ENCODE assay signal across 1 cellular context in the genomic region with DNA sequence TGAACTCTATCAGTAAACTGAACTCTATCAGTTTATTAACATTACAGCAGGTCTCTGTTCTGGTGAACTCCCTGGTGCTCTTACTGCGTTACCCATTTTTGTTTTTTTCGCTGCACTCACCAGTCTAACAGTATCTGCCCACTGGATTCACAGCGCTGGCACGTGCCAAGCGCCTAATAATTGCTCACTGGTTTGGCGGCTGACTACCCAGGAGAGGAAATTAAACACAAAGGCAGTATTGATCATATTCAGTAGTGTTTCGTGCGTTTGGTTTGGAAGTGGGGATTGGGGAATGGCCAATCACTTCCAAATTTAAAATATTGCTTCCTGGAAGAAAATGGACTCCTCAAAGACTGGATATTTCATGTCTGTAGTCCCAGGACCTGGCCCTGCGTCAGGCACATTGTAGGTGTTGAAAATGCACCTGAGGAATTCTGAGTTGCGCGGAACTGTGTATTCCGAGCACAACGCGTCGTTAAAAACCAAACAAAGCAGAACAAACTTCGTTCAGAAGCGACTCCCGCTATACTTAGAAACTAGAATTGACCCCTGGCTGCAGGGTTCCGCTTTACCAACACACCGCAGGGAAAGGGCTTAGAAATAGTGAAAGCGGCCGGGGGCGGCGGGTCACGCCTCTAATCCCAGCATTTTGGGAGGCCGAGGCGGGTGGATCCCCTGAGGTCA.
TF ChIP-seq lines count a peak whose summit lies in the region.

No MANE protein-coding gene starts in this region.

TF ChIP-seq in HepG2, 621 proteins besides CTCF, POLR2A, EP300 and RAD21 (continued from another document and continues in another):
- TF ChIP-seq, protein P1, sequence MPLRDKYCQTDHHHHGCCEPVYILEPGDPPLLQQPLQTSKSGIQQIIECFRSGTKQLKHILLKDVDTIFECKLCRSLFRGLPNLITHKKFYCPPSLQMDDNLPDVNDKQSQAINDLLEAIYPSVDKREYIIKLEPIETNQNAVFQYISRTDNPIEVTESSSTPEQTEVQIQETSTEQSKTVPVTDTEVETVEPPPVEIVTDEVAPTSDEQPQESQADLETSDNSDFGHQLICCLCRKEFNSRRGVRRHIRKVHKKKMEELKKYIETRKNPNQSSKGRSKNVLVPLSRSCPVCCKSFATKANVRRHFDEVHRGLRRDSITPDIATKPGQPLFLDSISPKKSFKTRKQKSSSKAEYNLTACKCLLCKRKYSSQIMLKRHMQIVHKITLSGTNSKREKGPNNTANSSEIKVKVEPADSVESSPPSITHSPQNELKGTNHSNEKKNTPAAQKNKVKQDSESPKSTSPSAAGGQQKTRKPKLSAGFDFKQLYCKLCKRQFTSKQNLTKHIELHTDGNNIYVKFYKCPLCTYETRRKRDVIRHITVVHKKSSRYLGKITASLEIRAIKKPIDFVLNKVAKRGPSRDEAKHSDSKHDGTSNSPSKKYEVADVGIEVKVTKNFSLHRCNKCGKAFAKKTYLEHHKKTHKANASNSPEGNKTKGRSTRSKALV (CRISPR knock-in tag; IDR thresholded peaks at IDR 0.05): 0 out of 2 replicates have a peak, but pooled peaks have one; percentile 12
- TF ChIP-seq KDM6A (CRISPR knock-in tag; IDR thresholded peaks at IDR 0.05; ENCODE audit: low read depth): no peak
- no peak for TF ChIP-seq ZNF224 (CRISPR knock-in tag; IDR thresholded peaks at IDR 0.05)
- TF ChIP-seq ZNF83 (CRISPR knock-in tag; IDR thresholded peaks at IDR 0.05; ENCODE audit: borderline replicate concordance): no peak
- TF ChIP-seq, protein P2, sequence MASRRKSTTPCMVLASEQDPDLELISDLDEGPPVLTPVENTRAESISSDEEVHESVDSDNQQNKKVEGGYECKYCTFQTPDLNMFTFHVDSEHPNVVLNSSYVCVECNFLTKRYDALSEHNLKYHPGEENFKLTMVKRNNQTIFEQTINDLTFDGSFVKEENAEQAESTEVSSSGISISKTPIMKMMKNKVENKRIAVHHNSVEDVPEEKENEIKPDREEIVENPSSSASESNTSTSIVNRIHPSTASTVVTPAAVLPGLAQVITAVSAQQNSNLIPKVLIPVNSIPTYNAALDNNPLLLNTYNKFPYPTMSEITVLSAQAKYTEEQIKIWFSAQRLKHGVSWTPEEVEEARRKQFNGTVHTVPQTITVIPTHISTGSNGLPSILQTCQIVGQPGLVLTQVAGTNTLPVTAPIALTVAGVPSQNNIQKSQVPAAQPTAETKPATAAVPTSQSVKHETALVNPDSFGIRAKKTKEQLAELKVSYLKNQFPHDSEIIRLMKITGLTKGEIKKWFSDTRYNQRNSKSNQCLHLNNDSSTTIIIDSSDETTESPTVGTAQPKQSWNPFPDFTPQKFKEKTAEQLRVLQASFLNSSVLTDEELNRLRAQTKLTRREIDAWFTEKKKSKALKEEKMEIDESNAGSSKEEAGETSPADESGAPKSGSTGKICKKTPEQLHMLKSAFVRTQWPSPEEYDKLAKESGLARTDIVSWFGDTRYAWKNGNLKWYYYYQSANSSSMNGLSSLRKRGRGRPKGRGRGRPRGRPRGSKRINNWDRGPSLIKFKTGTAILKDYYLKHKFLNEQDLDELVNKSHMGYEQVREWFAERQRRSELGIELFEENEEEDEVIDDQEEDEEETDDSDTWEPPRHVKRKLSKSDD (CRISPR knock-in tag; IDR thresholded peaks at IDR 0.05; ENCODE audit: low read depth): no peak
- TF ChIP-seq, protein P3, sequence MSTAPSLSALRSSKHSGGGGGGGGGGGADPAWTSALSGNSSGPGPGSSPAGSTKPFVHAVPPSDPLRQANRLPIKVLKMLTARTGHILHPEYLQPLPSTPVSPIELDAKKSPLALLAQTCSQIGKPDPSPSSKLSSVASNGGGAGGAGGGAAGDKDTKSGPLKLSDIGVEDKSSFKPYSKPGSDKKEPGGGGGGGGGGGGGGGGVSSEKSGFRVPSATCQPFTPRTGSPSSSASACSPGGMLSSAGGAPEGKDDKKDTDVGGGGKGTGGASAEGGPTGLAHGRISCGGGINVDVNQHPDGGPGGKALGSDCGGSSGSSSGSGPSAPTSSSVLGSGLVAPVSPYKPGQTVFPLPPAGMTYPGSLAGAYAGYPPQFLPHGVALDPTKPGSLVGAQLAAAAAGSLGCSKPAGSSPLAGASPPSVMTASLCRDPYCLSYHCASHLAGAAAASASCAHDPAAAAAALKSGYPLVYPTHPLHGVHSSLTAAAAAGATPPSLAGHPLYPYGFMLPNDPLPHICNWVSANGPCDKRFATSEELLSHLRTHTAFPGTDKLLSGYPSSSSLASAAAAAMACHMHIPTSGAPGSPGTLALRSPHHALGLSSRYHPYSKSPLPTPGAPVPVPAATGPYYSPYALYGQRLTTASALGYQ (CRISPR knock-in tag; IDR thresholded peaks at IDR 0.05): no peak
- no peak for TF ChIP-seq HOXA9 (CRISPR knock-in tag; IDR thresholded peaks at IDR 0.05; ENCODE audit: borderline replicate concordance)
- TF ChIP-seq, protein P4, sequence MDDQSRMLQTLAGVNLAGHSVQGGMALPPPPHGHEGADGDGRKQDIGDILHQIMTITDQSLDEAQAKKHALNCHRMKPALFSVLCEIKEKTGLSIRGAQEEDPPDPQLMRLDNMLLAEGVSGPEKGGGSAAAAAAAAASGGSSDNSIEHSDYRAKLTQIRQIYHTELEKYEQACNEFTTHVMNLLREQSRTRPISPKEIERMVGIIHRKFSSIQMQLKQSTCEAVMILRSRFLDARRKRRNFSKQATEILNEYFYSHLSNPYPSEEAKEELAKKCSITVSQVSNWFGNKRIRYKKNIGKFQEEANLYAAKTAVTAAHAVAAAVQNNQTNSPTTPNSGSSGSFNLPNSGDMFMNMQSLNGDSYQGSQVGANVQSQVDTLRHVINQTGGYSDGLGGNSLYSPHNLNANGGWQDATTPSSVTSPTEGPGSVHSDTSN (CRISPR knock-in tag; IDR thresholded peaks at IDR 0.05; ENCODE audit: borderline replicate concordance): no peak
- no peak for TF ChIP-seq CC2D1A (CRISPR knock-in tag; IDR thresholded peaks at IDR 0.05)
- no peak for TF ChIP-seq SP5 (CRISPR knock-in tag; IDR thresholded peaks at IDR 0.05; ENCODE audit: borderline replicate concordance, low read depth)
- peak; percentile 89; the same call in 1 of the 2 replicates for TF ChIP-seq MTF2 (CRISPR knock-in tag; IDR thresholded peaks at IDR 0.05; ENCODE audit: borderline replicate concordance)
- no peak; the same call in 1 of the 2 replicates for TF ChIP-seq ZNF775 (CRISPR knock-in tag; IDR thresholded peaks at IDR 0.05; ENCODE audit: borderline replicate concordance)
- 0 out of 2 replicates have a peak, but pooled peaks have one; percentile 71 for TF ChIP-seq ZNF333 (CRISPR knock-in tag; IDR thresholded peaks at IDR 0.05; ENCODE audit: borderline replicate concordance)
- no peak for TF ChIP-seq CBX1 (IDR thresholded peaks at IDR 0.05; ENCODE audit: low read depth)
- no peak for TF ChIP-seq HDAC2 (CRISPR knock-in tag; IDR thresholded peaks at IDR 0.05)
- TF ChIP-seq GABPA (IDR thresholded peaks at IDR 0.05; ENCODE audit: low read depth, low read length): no peak
- TF ChIP-seq GABPA (CRISPR knock-in tag; IDR thresholded peaks at IDR 0.05; ENCODE audit: low read depth): peak; percentile 6; the same call in 1 of the 2 replicates
- TF ChIP-seq RFX3 (CRISPR knock-in tag; IDR thresholded peaks at IDR 0.05): no peak
- no peak for TF ChIP-seq ZNF549 (CRISPR knock-in tag; IDR thresholded peaks at IDR 0.05)
- peak; percentile 52; the same call in 1 of the 2 replicates for TF ChIP-seq ZNF317 (CRISPR knock-in tag; IDR thresholded peaks at IDR 0.05)
- no peak for TF ChIP-seq ZNF619 (CRISPR knock-in tag; IDR thresholded peaks at IDR 0.05)
- TF ChIP-seq, protein P5, sequence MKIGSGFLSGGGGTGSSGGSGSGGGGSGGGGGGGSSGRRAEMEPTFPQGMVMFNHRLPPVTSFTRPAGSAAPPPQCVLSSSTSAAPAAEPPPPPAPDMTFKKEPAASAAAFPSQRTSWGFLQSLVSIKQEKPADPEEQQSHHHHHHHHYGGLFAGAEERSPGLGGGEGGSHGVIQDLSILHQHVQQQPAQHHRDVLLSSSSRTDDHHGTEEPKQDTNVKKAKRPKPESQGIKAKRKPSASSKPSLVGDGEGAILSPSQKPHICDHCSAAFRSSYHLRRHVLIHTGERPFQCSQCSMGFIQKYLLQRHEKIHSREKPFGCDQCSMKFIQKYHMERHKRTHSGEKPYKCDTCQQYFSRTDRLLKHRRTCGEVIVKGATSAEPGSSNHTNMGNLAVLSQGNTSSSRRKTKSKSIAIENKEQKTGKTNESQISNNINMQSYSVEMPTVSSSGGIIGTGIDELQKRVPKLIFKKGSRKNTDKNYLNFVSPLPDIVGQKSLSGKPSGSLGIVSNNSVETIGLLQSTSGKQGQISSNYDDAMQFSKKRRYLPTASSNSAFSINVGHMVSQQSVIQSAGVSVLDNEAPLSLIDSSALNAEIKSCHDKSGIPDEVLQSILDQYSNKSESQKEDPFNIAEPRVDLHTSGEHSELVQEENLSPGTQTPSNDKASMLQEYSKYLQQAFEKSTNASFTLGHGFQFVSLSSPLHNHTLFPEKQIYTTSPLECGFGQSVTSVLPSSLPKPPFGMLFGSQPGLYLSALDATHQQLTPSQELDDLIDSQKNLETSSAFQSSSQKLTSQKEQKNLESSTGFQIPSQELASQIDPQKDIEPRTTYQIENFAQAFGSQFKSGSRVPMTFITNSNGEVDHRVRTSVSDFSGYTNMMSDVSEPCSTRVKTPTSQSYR (CRISPR knock-in tag; IDR thresholded peaks at IDR 0.05; ENCODE audit: borderline replicate concordance): no peak
- TF ChIP-seq, protein P6, sequence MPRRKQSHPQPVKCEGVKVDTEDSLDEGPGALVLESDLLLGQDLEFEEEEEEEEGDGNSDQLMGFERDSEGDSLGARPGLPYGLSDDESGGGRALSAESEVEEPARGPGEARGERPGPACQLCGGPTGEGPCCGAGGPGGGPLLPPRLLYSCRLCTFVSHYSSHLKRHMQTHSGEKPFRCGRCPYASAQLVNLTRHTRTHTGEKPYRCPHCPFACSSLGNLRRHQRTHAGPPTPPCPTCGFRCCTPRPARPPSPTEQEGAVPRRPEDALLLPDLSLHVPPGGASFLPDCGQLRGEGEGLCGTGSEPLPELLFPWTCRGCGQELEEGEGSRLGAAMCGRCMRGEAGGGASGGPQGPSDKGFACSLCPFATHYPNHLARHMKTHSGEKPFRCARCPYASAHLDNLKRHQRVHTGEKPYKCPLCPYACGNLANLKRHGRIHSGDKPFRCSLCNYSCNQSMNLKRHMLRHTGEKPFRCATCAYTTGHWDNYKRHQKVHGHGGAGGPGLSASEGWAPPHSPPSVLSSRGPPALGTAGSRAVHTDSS (CRISPR knock-in tag; conservative IDR thresholded peaks at IDR 0.05): no peak
- TF ChIP-seq, protein P7, sequence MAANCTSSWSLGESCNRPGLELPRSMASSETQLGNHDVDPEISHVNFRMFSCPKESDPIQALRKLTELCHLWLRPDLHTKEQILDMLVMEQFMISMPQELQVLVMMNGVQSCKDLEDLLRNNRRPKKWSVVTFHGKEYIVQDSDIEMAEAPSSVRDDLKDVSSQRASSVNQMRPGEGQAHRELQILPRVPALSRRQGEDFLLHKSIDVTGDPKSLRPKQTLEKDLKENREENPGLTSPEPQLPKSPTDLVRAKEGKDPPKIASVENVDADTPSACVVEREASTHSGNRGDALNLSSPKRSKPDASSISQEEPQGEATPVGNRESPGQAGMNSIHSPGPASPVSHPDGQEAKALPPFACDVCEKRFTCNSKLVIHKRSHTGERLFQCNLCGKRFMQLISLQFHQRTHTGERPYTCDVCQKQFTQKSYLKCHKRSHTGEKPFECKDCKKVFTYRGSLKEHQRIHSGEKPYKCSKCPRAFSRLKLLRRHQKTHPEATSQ (CRISPR knock-in tag; IDR thresholded peaks at IDR 0.05; ENCODE audit: borderline replicate concordance): no peak
- 0 out of 4 replicates have a peak, but pooled peaks of 1 of the 2 experiments have one; percentile 10 for TF ChIP-seq KLF16 (CRISPR knock-in tag; IDR thresholded peaks at IDR 0.05)
- no peak for TF ChIP-seq EHMT2 (IDR thresholded peaks at IDR 0.05; ENCODE audit: borderline replicate concordance, low read depth, low read length)
- no peak for TF ChIP-seq ZNF34 (CRISPR knock-in tag; IDR thresholded peaks at IDR 0.05; ENCODE audit: borderline replicate concordance)
- TF ChIP-seq, protein P8, sequence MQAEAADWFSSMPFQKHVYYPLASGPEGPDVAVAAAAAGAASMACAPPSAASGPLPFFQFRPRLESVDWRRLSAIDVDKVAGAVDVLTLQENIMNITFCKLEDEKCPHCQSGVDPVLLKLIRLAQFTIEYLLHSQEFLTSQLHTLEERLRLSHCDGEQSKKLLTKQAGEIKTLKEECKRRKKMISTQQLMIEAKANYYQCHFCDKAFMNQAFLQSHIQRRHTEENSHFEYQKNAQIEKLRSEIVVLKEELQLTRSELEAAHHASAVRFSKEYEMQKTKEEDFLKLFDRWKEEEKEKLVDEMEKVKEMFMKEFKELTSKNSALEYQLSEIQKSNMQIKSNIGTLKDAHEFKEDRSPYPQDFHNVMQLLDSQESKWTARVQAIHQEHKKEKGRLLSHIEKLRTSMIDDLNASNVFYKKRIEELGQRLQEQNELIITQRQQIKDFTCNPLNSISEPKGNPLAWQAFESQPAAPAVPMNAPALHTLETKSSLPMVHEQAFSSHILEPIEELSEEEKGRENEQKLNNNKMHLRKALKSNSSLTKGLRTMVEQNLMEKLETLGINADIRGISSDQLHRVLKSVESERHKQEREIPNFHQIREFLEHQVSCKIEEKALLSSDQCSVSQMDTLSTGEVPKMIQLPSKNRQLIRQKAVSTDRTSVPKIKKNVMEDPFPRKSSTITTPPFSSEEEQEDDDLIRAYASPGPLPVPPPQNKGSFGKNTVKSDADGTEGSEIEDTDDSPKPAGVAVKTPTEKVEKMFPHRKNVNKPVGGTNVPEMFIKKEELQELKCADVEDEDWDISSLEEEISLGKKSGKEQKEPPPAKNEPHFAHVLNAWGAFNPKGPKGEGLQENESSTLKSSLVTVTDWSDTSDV (CRISPR knock-in tag; IDR thresholded peaks at IDR 0.05): 0 out of 2 replicates have a peak, but pooled peaks have one; percentile 22
- no peak for TF ChIP-seq EZH2 (conservative IDR thresholded peaks at IDR 0.05; ENCODE audit: low read depth, low read length)
- TF ChIP-seq ZNF124 (CRISPR knock-in tag; IDR thresholded peaks at IDR 0.05): no peak
- TF ChIP-seq NCOR1 (IDR thresholded peaks at IDR 0.05; ENCODE audit: borderline replicate concordance, low read length): no peak; the same call in 1 of the 2 replicates
- TF ChIP-seq NPAS2 (CRISPR knock-in tag; IDR thresholded peaks at IDR 0.05; ENCODE audit: borderline replicate concordance): no peak
- 0 out of 2 replicates have a peak, but pooled peaks have one; percentile 38 for TF ChIP-seq ZNF567 (CRISPR knock-in tag; IDR thresholded peaks at IDR 0.05; ENCODE audit: borderline replicate concordance)
- TF ChIP-seq MIXL1 (CRISPR knock-in tag; IDR thresholded peaks at IDR 0.05): peak; percentile 35; the same call in 1 of the 2 replicates
